Comparison of ENCODE assay signal across 1 cellular context in the genomic region with DNA sequence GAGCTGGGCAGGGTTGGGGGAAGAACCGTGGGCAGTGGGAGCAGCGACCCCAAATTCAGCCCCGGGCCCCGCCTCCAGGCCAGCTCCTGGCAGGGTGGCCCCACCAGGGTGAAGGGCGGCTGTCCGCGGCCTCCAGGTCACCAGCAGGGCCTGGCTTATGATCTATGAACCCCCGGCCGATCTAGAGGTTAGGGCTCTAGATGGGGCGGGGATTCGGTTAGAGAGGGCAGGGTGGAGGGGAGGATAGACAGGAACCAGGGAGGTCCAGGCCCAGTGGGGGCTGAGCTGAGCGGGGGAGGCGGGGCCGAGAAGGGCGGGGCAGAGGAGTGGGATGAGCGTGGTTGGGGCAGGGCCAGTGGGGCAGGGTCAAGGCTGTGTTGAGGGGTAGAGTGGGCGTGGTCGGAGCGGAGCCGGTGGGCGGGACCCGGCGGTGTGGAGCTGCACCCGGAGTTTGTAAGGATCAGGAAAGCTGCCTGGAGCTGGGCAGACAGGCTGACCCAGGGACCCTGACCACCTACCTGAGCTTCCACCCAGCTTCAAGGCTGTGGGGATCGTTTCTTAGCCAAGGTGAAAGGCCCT.
TF ChIP-seq lines count a peak whose summit lies in the region.

No MANE protein-coding gene starts in this region.

TF ChIP-seq in H1, 55 proteins besides CTCF, POLR2A, EP300 and RAD21:
- TF ChIP-seq EGR1 (IDR thresholded peaks at IDR 0.05; ENCODE audit: borderline replicate concordance, low read depth, low read length) (peak; percentile 24; the same call in 1 of the 2 replicates), CREB1 (IDR thresholded peaks at IDR 0.05) (peak; percentile 13; the same call in 1 of the 2 replicates), KDM1A (IDR thresholded peaks at IDR 0.05; ENCODE audit: borderline replicate concordance, low read length) (no peak), SIN3A (conservative IDR thresholded peaks at IDR 0.05 in 1 of 2, IDR thresholded peaks at IDR 0.05 in 1 of 2; ENCODE audit: low read depth in 1 of 2, low read length in 2 of 2) (0 out of 4 replicates have a peak, but pooled peaks of 1 of the 2 experiments have one; percentile 8), SP1 (IDR thresholded peaks at IDR 0.05; ENCODE audit: low read depth, low read length) (peak; percentile 36; the same call in 1 of the 2 replicates), FOSL1 (IDR thresholded peaks at IDR 0.05; ENCODE audit: insufficient read depth, low read depth, low read length) (no peak), BCL11A (IDR thresholded peaks at IDR 0.05; ENCODE audit: low read depth in 2 of 2, low read length in 2 of 2) (no peak), CHD2 (IDR thresholded peaks at IDR 0.05; ENCODE audit: low read length) (no peak), CBX5 (IDR thresholded peaks at IDR 0.05; ENCODE audit: low read depth, low read length) (no peak), BACH1 (IDR thresholded peaks at IDR 0.05; ENCODE audit: low read length) (no peak)
